Comparison of ENCODE assay signal across 4 cellular contexts in genomic region chr2:149761611-149762010, GRCh38.
A peak's percentile ranks its signal among the peaks of the same experiment; 100 is the strongest.
TF ChIP-seq lines count a peak whose summit lies in the region.

No MANE protein-coding gene starts in this region.

TF ChIP-seq in HepG2, 621 proteins besides CTCF, POLR2A, EP300 and RAD21:
- no peak for TF ChIP-seq HMGXB3 (CRISPR knock-in tag; IDR thresholded peaks at IDR 0.05; ENCODE audit: borderline replicate concordance)
- peak; percentile 51 to 77; a peak in 3 of 4 replicates for TF ChIP-seq MAFK (conservative IDR thresholded peaks at IDR 0.05 in 1 of 2, IDR thresholded peaks at IDR 0.05 in 1 of 2; ENCODE audit: low read length in 2 of 2)
- no peak for TF ChIP-seq ZFP41 (CRISPR knock-in tag; IDR thresholded peaks at IDR 0.05; ENCODE audit: borderline replicate concordance)
- TF ChIP-seq MAFF (IDR thresholded peaks at IDR 0.05; ENCODE audit: low read depth, low read length): peak; percentile 73
- no peak for TF ChIP-seq SRF (IDR thresholded peaks at IDR 0.05; ENCODE audit: low read depth, low read length)
TF ChIP-seq in HepG2: peak in this region for 2.

TF ChIP-seq in A549, 52 proteins besides CTCF, POLR2A, EP300 and RAD21:
- TF ChIP-seq, protein P1, sequence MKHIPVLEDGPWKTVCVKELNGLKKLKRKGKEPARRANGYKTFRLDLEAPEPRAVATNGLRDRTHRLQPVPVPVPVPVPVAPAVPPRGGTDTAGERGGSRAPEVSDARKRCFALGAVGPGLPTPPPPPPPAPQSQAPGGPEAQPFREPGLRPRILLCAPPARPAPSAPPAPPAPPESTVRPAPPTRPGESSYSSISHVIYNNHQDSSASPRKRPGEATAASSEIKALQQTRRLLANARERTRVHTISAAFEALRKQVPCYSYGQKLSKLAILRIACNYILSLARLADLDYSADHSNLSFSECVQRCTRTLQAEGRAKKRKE (CRISPR knock-in tag; IDR thresholded peaks at IDR 0.05; ENCODE audit: low read depth): no peak
- TF ChIP-seq USF2 (IDR thresholded peaks at IDR 0.05) (no peak), TP53 (CRISPR knock-in tag; IDR thresholded peaks at IDR 0.05) (no peak), JUNB (IDR thresholded peaks at IDR 0.05) (no peak), MAFK (IDR thresholded peaks at IDR 0.05; ENCODE audit: partially characterized antibody) (peak; percentile 58), PHF8 (IDR thresholded peaks at IDR 0.05; ENCODE audit: borderline replicate concordance, low read depth) (no peak), CHD2 (IDR thresholded peaks at IDR 0.05; ENCODE audit: low read length, partially characterized antibody) (no peak), CBX2 (IDR thresholded peaks at IDR 0.05; ENCODE audit: borderline replicate concordance, low read depth) (no peak)

TF ChIP-seq in IMR-90, 13 proteins besides CTCF, POLR2A, EP300 and RAD21:
- TF ChIP-seq USF2 (IDR thresholded peaks at IDR 0.05; ENCODE audit: low read depth, low read length): no peak
- TF ChIP-seq MAFK (IDR thresholded peaks at IDR 0.05; ENCODE audit: low read depth, low read length): peak; percentile 22; the same call in 1 of the 2 replicates
TF ChIP-seq in IMR-90: peak in this region for 1.

TF ChIP-seq in K562, 482 proteins besides CTCF, POLR2A, EP300 and RAD21:
- no peak for TF ChIP-seq TAL1 (IDR thresholded peaks at IDR 0.05)
- 0 out of 2 replicates have a peak, but pooled peaks have one; percentile 11 for TF ChIP-seq C11orf30 (IDR thresholded peaks at IDR 0.05; ENCODE audit: low read depth)
- TF ChIP-seq FOXJ3 (CRISPR knock-in tag; IDR thresholded peaks at IDR 0.05): no peak
- peak; percentile 49; the same call in 1 of the 2 replicates for TF ChIP-seq ZNF316 (IDR thresholded peaks at IDR 0.05)
